Comparison of ENCODE assay signal across 8 cellular contexts in the genomic region with DNA sequence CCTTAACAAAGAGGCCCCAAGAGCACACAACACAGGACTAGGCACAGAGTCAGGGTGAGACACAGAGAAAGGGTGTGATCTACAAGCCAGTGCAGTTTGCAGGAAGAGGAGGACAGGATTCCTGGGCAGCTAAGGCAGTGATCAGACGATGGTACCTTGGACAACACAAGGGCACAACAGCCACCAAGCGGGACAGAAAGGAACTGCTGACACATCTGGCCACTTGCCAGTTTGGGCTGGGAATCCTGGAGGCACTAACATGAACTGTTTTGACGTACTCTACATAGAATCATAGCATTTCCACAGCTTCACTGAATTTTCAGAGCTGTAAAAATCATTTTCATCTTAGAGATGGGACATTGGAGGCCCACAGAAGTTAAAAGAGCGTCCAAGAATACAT.
DNase-seq lines count a peak whose midpoint lies in the region; ATAC-seq, FAIRE-seq and TF ChIP-seq lines count a peak whose summit lies in the region.

No MANE protein-coding gene starts in this region.

- H3K4me2 ChIP-seq in endothelial cell of umbilical vein (ENCODE audit: insufficient read depth, low read length): no peak overlapping the region

- no peaks in the 10 kb centered on the region for H3K9me3 ChIP-seq in endothelial cell of umbilical vein (replicated peaks; ENCODE audit: control insufficient read depth, insufficient read depth, low read length)

- no peak overlapping the region for H3K4me3 ChIP-seq in NB4 (ENCODE audit: low read depth, low read length)
- no peak overlapping the region for H3K4me3 ChIP-seq in endothelial cell of umbilical vein (replicated peaks in 1 of 3; ENCODE audit: insufficient read depth in 1 of 3, low read depth in 1 of 3, low read length in 3 of 3)

- H3K36me3 ChIP-seq in endothelial cell of umbilical vein (ENCODE audit: control insufficient read depth in 2 of 2, extremely low read depth in 1 of 2, insufficient read depth in 2 of 2, low read length in 2 of 2): no peaks in the 10 kb centered on the region

- H3K27me3 Mint-ChIP-seq in activated T-cell treated with anti-CD3 and anti-CD28 coated beads, Interleukin-2, amount 50 U/mL, for 72 hours (ENCODE audit: low read depth): no peaks in the 10 kb centered on the region
- H3K27me3 Mint-ChIP-seq in progenitor cell of endocrine pancreas: peaks cover 3% of the 10 kb centered on the region

- POLR2A ChIA-PET in endothelial cell of umbilical vein (lab: Charles Lee): no interaction called here

- dilution Hi-C loops in endothelial cell of umbilical vein (cut with MboI; ENCODE audit: extremely low pct_ligation_motif_present, low sequenced_read_pairs): no loop called here

- no TSS peak for BruUV-seq in endothelial cell of umbilical vein (replicated peaks; lab: Mats Ljungman, UMichigan)

- intact Hi-C loops in endothelial cell of umbilical vein (cut with micrococcal nuclease): no loop called here

- H3K4me1 ChIP-seq in endothelial cell of umbilical vein (ENCODE audit: control insufficient read depth, extremely low read depth, insufficient read depth, low read length): peaks cover 5% of the 10 kb centered on the region

- H3K27me3 ChIP-seq in endothelial cell of umbilical vein (ENCODE audit: control insufficient read depth in 2 of 2, insufficient read depth in 2 of 2, low read length in 2 of 2): no peaks in the 10 kb centered on the region

- H3K27ac ChIP-seq in endothelial cell of umbilical vein (ENCODE audit: insufficient read depth, low read depth, low read length): no peak overlapping the region

- H3K9me1 ChIP-seq in endothelial cell of umbilical vein (replicated peaks; ENCODE audit: control insufficient read depth, extremely low read depth, insufficient read depth, low read length): no peaks in the 10 kb centered on the region

- DNase-seq in activated T-cell treated with anti-CD3 and anti-CD28 coated beads for 48 hours (ENCODE audit: low read depth): peak; percentile 1
- no peak for DNase-seq in activated T-cell treated with anti-CD3 and anti-CD28 coated beads, Interleukin-2, amount 50 U/mL, for 72 hours
- peak; percentile 48 for DNase-seq in NB4 (ENCODE audit: low read depth)
- peak; percentile 25 for DNase-seq in endothelial cell of umbilical vein (ENCODE audit: low read depth, low spot score)
- DNase-seq in progenitor cell of endocrine pancreas (ENCODE audit: low spot score, unreplicated experiment): no peak
- DNase-seq in NCI-H187 treated with DMSO at 0.1 percent for 48 hours (lab: John Stamatoyannopoulos, UW): no peak
- no peak for DNase-seq in stimulated activated naive CD4-positive, alpha-beta T cell treated with Interleukin-2 at 50 U/mL for 16 hours (lab: John Stamatoyannopoulos, UW)

- H3K79me2 ChIP-seq in endothelial cell of umbilical vein (ENCODE audit: control insufficient read depth, insufficient read depth, low read length): no peaks in the 10 kb centered on the region

- no peak overlapping the region for H3K9ac ChIP-seq in endothelial cell of umbilical vein (replicated peaks; ENCODE audit: extremely low read depth, insufficient read depth, low read length)

- H3K36me3 Mint-ChIP-seq in activated T-cell treated with anti-CD3 and anti-CD28 coated beads, Interleukin-2, amount 50 U/mL, for 72 hours (ENCODE audit: insufficient read depth in 2 of 2): no peaks in the 10 kb centered on the region
- H3K36me3 Mint-ChIP-seq in progenitor cell of endocrine pancreas (ENCODE audit: insufficient read depth): no peaks in the 10 kb centered on the region

- H4K20me1 ChIP-seq in endothelial cell of umbilical vein (replicated peaks; ENCODE audit: control insufficient read depth, extremely low read depth, insufficient read depth, low read length): no peaks in the 10 kb centered on the region

- ATAC-seq in activated T-cell treated with anti-CD3 and anti-CD28 coated beads, Interleukin-2, amount 50 U/mL, for 72 hours (replicated peaks in 1 of 2): no peak
- ATAC-seq in GM21529 (IDR thresholded peaks at IDR 0.05; ENCODE audit: unreplicated experiment): no peak

- peak; percentile 80 for FAIRE-seq in endothelial cell of umbilical vein (lab: Jason Lieb, UNC)

- TF ChIP-seq CTCF in NB4 (IDR thresholded peaks at IDR 0.05; ENCODE audit: low read depth, low read length) (peak; percentile 40), endothelial cell of umbilical vein (IDR thresholded peaks at IDR 0.05; ENCODE audit: extremely low read depth in 1 of 2, insufficient read depth in 1 of 2, low read depth in 1 of 2, low read length in 2 of 2) (peak in 1 of 2 donors; percentile 37), progenitor cell of endocrine pancreas (IDR thresholded peaks at IDR 0.05; ENCODE audit: unreplicated experiment) (peak; percentile 19)

- H3K9me3 Mint-ChIP-seq in activated T-cell treated with anti-CD3 and anti-CD28 coated beads, Interleukin-2, amount 50 U/mL, for 72 hours: no peaks in the 10 kb centered on the region
- H3K9me3 Mint-ChIP-seq in progenitor cell of endocrine pancreas (ENCODE audit: low read depth): no peaks in the 10 kb centered on the region

- no peak overlapping the region for H2AFZ ChIP-seq in endothelial cell of umbilical vein (ENCODE audit: low read depth, low read length)

- TF ChIP-seq POLR2A in NB4 (IDR thresholded peaks at IDR 0.05; ENCODE audit: extremely low read depth, insufficient read length): no peak
- TF ChIP-seq POLR2A in endothelial cell of umbilical vein (IDR thresholded peaks at IDR 0.05; ENCODE audit: low read depth, low read length): no peak

- H3K4me1 Mint-ChIP-seq in activated T-cell treated with anti-CD3 and anti-CD28 coated beads, Interleukin-2, amount 50 U/mL, for 72 hours (ENCODE audit: low read depth): no peaks in the 10 kb centered on the region
- H3K4me1 Mint-ChIP-seq in progenitor cell of endocrine pancreas (ENCODE audit: low read depth): no peaks in the 10 kb centered on the region

- H3K4me3 Mint-ChIP-seq in activated T-cell treated with anti-CD3 and anti-CD28 coated beads, Interleukin-2, amount 50 U/mL, for 72 hours: no peak overlapping the region
- no peak overlapping the region for H3K4me3 Mint-ChIP-seq in progenitor cell of endocrine pancreas (ENCODE audit: low read depth)

- CTCF ChIA-PET in endothelial cell of umbilical vein (lab: Charles Lee): interaction anchor here (1.5 kb wide), 1 partner anchor 30 kb away, joined by 3 read pairs; no protein-coding TSS in a partner anchor

- H3K27ac Mint-ChIP-seq in activated T-cell treated with anti-CD3 and anti-CD28 coated beads, Interleukin-2, amount 50 U/mL, for 72 hours: no peak overlapping the region
- no peak overlapping the region for H3K27ac Mint-ChIP-seq in progenitor cell of endocrine pancreas

TF ChIP-seq in endothelial cell of umbilical vein, 7 proteins besides CTCF, POLR2A, EP300 and RAD21:
- TF ChIP-seq FOS (IDR thresholded peaks at IDR 0.05; ENCODE audit: borderline replicate concordance, insufficient read depth, low read length) (no peak), EZH2 (IDR thresholded peaks at IDR 0.05; ENCODE audit: borderline replicate concordance, low read depth, low read length, severe bottlenecking) (no peak), POLR2AphosphoS5 (IDR thresholded peaks at IDR 0.05; ENCODE audit: insufficient read depth, low read depth, low read length) (no peak), MYC (IDR thresholded peaks at IDR 0.05; ENCODE audit: low read depth, low read length) (no peak), GATA2 (IDR thresholded peaks at IDR 0.05; ENCODE audit: insufficient read depth, insufficient read length, low read depth, low read length) (no peak), JUN (IDR thresholded peaks at IDR 0.05; ENCODE audit: borderline replicate concordance, insufficient read depth, insufficient read length, low read depth) (no peak)
- TF ChIP-seq, protein P1, sequence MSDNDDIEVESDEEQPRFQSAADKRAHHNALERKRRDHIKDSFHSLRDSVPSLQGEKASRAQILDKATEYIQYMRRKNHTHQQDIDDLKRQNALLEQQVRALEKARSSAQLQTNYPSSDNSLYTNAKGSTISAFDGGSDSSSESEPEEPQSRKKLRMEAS (IDR thresholded peaks at IDR 0.05; ENCODE audit: insufficient read depth, insufficient read length): no peak
TF ChIP-seq in endothelial cell of umbilical vein: peak in this region for 0.

Comparison
In these comparisons a context has a peak if more than half of its experiments do, and no peak if none do; other contexts are left out.
1. DNase-seq: peak in activated T-cell treated with anti-CD3 and anti-CD28 coated beads for 48 hours (single experiment), NB4 (single experiment) and endothelial cell of umbilical vein (single experiment); none in activated T-cell treated with anti-CD3 and anti-CD28 coated beads, Interleukin-2, amount 50 U/mL, for 72 hours (0 of 2), progenitor cell of endocrine pancreas (single experiment), NCI-H187 treated with DMSO at 0.1 percent for 48 hours (single experiment) and stimulated activated naive CD4-positive, alpha-beta T cell treated with Interleukin-2 at 50 U/mL for 16 hours (single experiment).